1 cellular context compared by ENCODE assay signal in the genomic region with DNA sequence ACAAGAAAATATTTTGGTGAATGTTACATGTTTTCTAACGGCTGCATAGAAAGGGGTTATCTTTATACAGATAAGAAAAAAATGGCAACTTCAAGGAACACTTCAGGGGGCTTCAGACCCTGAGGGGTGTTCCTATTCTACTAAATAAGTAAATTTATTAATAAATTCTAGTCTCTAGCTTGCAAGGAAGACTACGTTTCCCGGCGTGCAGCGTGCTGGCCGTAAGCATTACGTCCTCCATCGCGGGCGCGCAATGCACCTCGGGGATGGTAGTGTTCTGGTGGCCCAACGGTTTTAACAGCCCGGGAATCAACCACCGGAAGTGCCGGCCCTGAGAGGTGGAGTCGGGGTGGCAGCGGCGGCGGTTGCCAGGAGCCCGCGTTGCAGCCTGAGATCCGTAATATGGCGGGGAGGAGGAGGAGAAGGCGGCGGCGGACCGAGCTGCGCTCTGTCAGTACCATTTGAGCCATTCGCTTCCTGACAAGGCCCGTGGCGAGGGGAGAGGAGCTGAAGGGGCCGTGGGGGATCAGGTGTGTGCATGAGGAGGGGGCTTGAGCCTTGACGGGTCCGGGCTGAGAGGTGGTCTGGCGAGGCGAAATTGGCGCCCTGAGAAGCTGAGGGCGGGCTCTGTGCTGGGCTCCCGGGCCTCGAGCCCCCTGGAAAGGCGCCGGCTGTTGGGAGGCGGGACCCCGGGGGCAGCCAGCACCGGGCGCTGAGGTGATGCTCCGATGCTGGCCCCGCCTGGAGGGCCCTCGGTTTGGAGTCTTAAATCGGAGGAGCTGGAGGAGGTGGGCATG.
TF ChIP-seq lines count a peak whose summit lies in the region.

Gene CCP110 (plus strand): TSS at position 384 of the 797 bp plus-strand sequence. CDS start 3,940 bp downstream, outside the sequence.

TF ChIP-seq in GM23338, 12 proteins besides CTCF, POLR2A, EP300 and RAD21:
- TF ChIP-seq POLR2AphosphoS5 (IDR thresholded peaks at IDR 0.05; ENCODE audit: low read depth) (peak; percentile 55; the same call in 1 of the 2 replicates), STAT1 (IDR thresholded peaks at IDR 0.05; ENCODE audit: unreplicated experiment) (no peak), CREB1 (CRISPR knock-in tag; IDR thresholded peaks at IDR 0.05; ENCODE audit: low read depth) (peak; percentile 95), EZH2phosphoT487 (IDR thresholded peaks at IDR 0.05; ENCODE audit: unreplicated experiment) (no peak), ETS1 (IDR thresholded peaks at IDR 0.05) (peak; percentile 99)
